1 cellular context compared by ENCODE assay signal in the genomic region with DNA sequence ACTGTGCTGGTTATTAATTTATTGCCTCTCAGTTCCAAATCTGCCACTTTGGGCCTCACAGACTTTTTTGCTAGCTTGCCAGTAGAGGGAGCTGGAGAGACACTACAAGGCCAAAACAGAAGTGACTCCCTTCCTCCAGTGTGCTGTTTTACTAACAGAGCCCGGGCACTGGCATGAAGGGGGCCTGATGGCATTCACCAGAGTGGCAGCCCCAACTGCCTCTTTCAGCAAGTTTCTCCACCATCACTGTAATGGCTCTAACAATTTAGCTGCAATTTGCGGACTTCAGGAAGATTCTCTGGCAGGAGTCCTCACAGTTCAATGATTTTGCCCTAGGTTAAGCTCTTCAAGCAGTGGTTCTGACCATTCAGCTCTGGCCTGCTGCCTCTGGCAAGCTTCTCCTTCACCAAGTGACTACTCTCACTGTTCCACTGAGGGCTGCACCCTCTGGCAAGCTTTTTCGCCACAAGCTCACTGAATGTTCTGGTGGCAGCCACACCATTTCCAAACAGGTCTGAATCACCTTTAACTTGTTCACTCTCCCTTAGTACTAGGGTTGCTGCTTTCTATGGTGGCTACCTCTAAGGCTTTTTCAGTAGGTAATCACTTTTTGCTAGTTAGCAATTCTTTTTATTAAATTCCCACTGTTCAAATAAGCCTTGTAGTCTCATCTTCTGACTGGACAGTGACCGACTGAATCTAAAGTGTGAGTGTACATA.
TF ChIP-seq lines count a peak whose summit lies in the region.

No MANE protein-coding gene starts in this region.

TF ChIP-seq in SK-N-SH, 30 proteins besides CTCF, POLR2A, EP300 and RAD21 (continued from another document):
- no peak for TF ChIP-seq TCF12 (IDR thresholded peaks at IDR 0.05)
- TF ChIP-seq EZH2phosphoT487 (IDR thresholded peaks at IDR 0.05; ENCODE audit: borderline replicate concordance, low read depth): no peak
TF ChIP-seq in SK-N-SH: peak in this region for 5.
